In genomic region chr14:20619688-20620087, GRCh38 we compare ENCODE assay signal across 14 cellular contexts. TPM values are rescaled to one million over a fixed set of nuclear protein-coding genes. Genes with fewer than 3 reads are reported as not detected.
"Had no signal": no experiment of that assay in that cellular context is flagged by ENCODE, and none has a peak within 500 bp of the region (broad histone marks: within the 10 kb centered on the region; RNA-seq: fewer than 3 reads in every experiment).

No MANE protein-coding gene starts in this region.

RNA-seq across cellular contexts. Expression of gene OR6S1, which starts 21.8 kb away (rescaled TPM):
- total RNA-seq: activated B cell treated with CpG ODN at 0.5 μM for 24 hours; activated CD4-positive, alpha-beta memory T cell treated with anti-CD3 and anti-CD28 coated beads for 36 hours; activated CD4-positive, alpha-beta memory T cell treated with anti-CD3 and anti-CD28 coated beads, Interleukin-2, amount 10 ng/mL, durations not matched to agents 7 days and 5 days; activated CD4-positive, alpha-beta T cell treated with anti-CD3 and anti-CD28 coated beads for 36 hours; activated CD4-positive, alpha-beta T cell treated with anti-CD3 and anti-CD28 coated beads, Interleukin-2, amount 10 ng/mL, durations not matched to agents 24 days and 14 days; activated CD4-positive, alpha-beta T cell treated with anti-CD3 and anti-CD28 coated beads, Interleukin-2, amount 10 ng/mL, durations not matched to agents 7 days and 5 days; activated CD8-positive, alpha-beta memory T cell treated with anti-CD3 and anti-CD28 coated beads for 36 hours; activated CD8-positive, alpha-beta memory T cell treated with anti-CD3 and anti-CD28 coated beads, Interleukin-2, amount 10 ng/mL, durations not matched to agents 7 days and 5 days; activated CD8-positive, alpha-beta T cell treated with anti-CD3 and anti-CD28 coated beads for 36 hours; activated CD8-positive, alpha-beta T cell treated with anti-CD3 and anti-CD28 coated beads, Interleukin-2, amount 10 ng/mL, durations not matched to agents 7 days and 5 days; T-helper 1 cell treated with Interleukin-12 subunit alpha and Interleukin-12 subunit beta and Interleukin-4 antibody, amounts not matched to agents 30 ng/mL and 1 ng/mL, for 36 hours; T-helper 17 cell; T-helper 2 cell treated with Interferon-gamma antibody and Interleukin-4, amounts not matched to agents 100 ng/mL and 5 ng/mL, for 36 hours; WTC11 had no signal

RNA-seq across cellular contexts. Expression of gene RNASE12, which starts 28.5 kb away (rescaled TPM):
- total RNA-seq: activated B cell treated with CpG ODN at 0.5 μM for 24 hours; activated CD4-positive, alpha-beta memory T cell treated with anti-CD3 and anti-CD28 coated beads for 36 hours; activated CD4-positive, alpha-beta memory T cell treated with anti-CD3 and anti-CD28 coated beads, Interleukin-2, amount 10 ng/mL, durations not matched to agents 7 days and 5 days; activated CD4-positive, alpha-beta T cell treated with anti-CD3 and anti-CD28 coated beads for 36 hours; activated CD4-positive, alpha-beta T cell treated with anti-CD3 and anti-CD28 coated beads, Interleukin-2, amount 10 ng/mL, durations not matched to agents 24 days and 14 days; activated CD4-positive, alpha-beta T cell treated with anti-CD3 and anti-CD28 coated beads, Interleukin-2, amount 10 ng/mL, durations not matched to agents 7 days and 5 days; activated CD8-positive, alpha-beta memory T cell treated with anti-CD3 and anti-CD28 coated beads for 36 hours; activated CD8-positive, alpha-beta memory T cell treated with anti-CD3 and anti-CD28 coated beads, Interleukin-2, amount 10 ng/mL, durations not matched to agents 7 days and 5 days; activated CD8-positive, alpha-beta T cell treated with anti-CD3 and anti-CD28 coated beads for 36 hours; activated CD8-positive, alpha-beta T cell treated with anti-CD3 and anti-CD28 coated beads, Interleukin-2, amount 10 ng/mL, durations not matched to agents 7 days and 5 days; T-helper 1 cell treated with Interleukin-12 subunit alpha and Interleukin-12 subunit beta and Interleukin-4 antibody, amounts not matched to agents 30 ng/mL and 1 ng/mL, for 36 hours; T-helper 17 cell; T-helper 2 cell treated with Interferon-gamma antibody and Interleukin-4, amounts not matched to agents 100 ng/mL and 5 ng/mL, for 36 hours; WTC11 had no signal

RNA-seq across cellular contexts. Expression of gene RNASE11, which starts 31.9 kb away (rescaled TPM):
- total RNA-seq: activated B cell treated with CpG ODN at 0.5 μM for 24 hours; activated CD4-positive, alpha-beta memory T cell treated with anti-CD3 and anti-CD28 coated beads for 36 hours; activated CD4-positive, alpha-beta memory T cell treated with anti-CD3 and anti-CD28 coated beads, Interleukin-2, amount 10 ng/mL, durations not matched to agents 7 days and 5 days; activated CD4-positive, alpha-beta T cell treated with anti-CD3 and anti-CD28 coated beads for 36 hours; activated CD4-positive, alpha-beta T cell treated with anti-CD3 and anti-CD28 coated beads, Interleukin-2, amount 10 ng/mL, durations not matched to agents 24 days and 14 days; activated CD4-positive, alpha-beta T cell treated with anti-CD3 and anti-CD28 coated beads, Interleukin-2, amount 10 ng/mL, durations not matched to agents 7 days and 5 days; activated CD8-positive, alpha-beta memory T cell treated with anti-CD3 and anti-CD28 coated beads for 36 hours; activated CD8-positive, alpha-beta memory T cell treated with anti-CD3 and anti-CD28 coated beads, Interleukin-2, amount 10 ng/mL, durations not matched to agents 7 days and 5 days; activated CD8-positive, alpha-beta T cell treated with anti-CD3 and anti-CD28 coated beads for 36 hours; activated CD8-positive, alpha-beta T cell treated with anti-CD3 and anti-CD28 coated beads, Interleukin-2, amount 10 ng/mL, durations not matched to agents 7 days and 5 days; T-helper 1 cell treated with Interleukin-12 subunit alpha and Interleukin-12 subunit beta and Interleukin-4 antibody, amounts not matched to agents 30 ng/mL and 1 ng/mL, for 36 hours; T-helper 17 cell; T-helper 2 cell treated with Interferon-gamma antibody and Interleukin-4, amounts not matched to agents 100 ng/mL and 5 ng/mL, for 36 hours; WTC11 had no signal

RNA-seq across cellular contexts. Expression of gene RNASE9, which starts 58.8 kb away (rescaled TPM):
- total RNA-seq: activated B cell treated with CpG ODN at 0.5 μM for 24 hours; activated CD4-positive, alpha-beta memory T cell treated with anti-CD3 and anti-CD28 coated beads for 36 hours; activated CD4-positive, alpha-beta memory T cell treated with anti-CD3 and anti-CD28 coated beads, Interleukin-2, amount 10 ng/mL, durations not matched to agents 7 days and 5 days; activated CD4-positive, alpha-beta T cell treated with anti-CD3 and anti-CD28 coated beads for 36 hours; activated CD4-positive, alpha-beta T cell treated with anti-CD3 and anti-CD28 coated beads, Interleukin-2, amount 10 ng/mL, durations not matched to agents 24 days and 14 days; activated CD4-positive, alpha-beta T cell treated with anti-CD3 and anti-CD28 coated beads, Interleukin-2, amount 10 ng/mL, durations not matched to agents 7 days and 5 days; activated CD8-positive, alpha-beta memory T cell treated with anti-CD3 and anti-CD28 coated beads for 36 hours; activated CD8-positive, alpha-beta memory T cell treated with anti-CD3 and anti-CD28 coated beads, Interleukin-2, amount 10 ng/mL, durations not matched to agents 7 days and 5 days; activated CD8-positive, alpha-beta T cell treated with anti-CD3 and anti-CD28 coated beads for 36 hours; activated CD8-positive, alpha-beta T cell treated with anti-CD3 and anti-CD28 coated beads, Interleukin-2, amount 10 ng/mL, durations not matched to agents 7 days and 5 days; T-helper 1 cell treated with Interleukin-12 subunit alpha and Interleukin-12 subunit beta and Interleukin-4 antibody, amounts not matched to agents 30 ng/mL and 1 ng/mL, for 36 hours; T-helper 17 cell; T-helper 2 cell treated with Interferon-gamma antibody and Interleukin-4, amounts not matched to agents 100 ng/mL and 5 ng/mL, for 36 hours; WTC11 had no signal
